In the genomic region with DNA sequence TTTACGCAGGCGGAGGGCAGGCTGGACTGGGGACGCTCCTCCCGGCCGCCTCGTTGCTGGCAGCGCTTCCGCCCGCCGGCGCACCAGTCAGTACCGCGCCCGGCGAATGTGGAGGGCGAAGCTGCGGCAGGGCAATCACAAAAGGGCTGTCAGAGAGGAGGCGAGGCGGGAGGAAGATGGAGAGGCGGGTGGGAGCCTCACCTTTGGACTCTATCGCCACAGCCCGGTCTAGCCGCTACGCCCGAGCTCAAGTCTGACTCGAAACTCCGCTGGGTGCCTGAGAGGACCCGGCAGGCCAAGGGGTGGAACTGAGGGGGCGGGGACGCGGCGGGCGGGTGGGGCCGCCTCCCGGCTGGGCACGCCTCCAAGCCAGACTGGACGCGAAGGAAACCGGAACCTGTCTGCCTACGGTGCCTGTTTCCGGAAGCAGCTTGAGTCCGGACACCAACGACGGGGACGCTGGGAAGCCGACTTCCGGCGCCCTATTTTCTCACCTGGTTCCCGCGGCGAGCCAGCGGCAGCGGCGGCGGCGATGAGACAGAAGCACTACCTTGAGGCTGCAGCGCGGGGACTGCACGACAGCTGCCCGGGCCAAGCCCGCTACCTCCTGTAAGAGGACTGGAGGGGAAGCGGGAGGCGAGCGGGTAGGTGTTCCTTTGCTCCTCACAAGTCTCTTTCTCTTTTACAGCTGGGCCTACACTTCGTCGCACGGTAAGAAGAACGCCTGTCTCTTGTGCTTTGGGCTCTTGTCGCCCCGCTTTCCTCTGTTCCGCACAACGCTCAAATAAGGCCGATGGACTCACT, we compare ENCODE assay signal across 1 cellular context.
TF ChIP-seq lines count a peak whose summit lies in the region.

A gene (plus strand): TSS at position 483 of the 804 bp plus-strand sequence.

TF ChIP-seq in HepG2, 621 proteins besides CTCF, POLR2A, EP300 and RAD21 (continued from another document and continues in another):
- TF ChIP-seq, protein P1, sequence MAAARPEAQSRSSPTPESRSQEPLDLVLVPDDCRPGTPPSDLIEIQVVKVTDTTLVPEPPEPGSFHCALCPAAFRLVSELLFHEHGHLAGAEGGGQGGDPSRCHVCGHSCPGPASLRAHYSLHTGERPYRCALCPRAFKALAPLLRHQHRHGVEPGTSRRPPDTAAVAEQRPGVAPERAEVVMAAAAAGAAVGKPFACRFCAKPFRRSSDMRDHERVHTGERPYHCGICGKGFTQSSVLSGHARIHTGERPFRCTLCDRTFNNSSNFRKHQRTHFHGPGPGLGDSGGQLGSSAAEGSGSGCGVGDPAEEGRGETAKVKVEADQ (CRISPR knock-in tag; IDR thresholded peaks at IDR 0.05; ENCODE audit: borderline replicate concordance) = no peak; the same call in 1 of the 2 replicates
- no peak for TF ChIP-seq IKZF4 (CRISPR knock-in tag; IDR thresholded peaks at IDR 0.05; ENCODE audit: borderline replicate concordance, low read depth, not compliant biosample characterization)
- TF ChIP-seq PAF1 (CRISPR knock-in tag; IDR thresholded peaks at IDR 0.05) = no peak
- no peak for TF ChIP-seq FOSL1 (CRISPR knock-in tag; IDR thresholded peaks at IDR 0.05; ENCODE audit: borderline replicate concordance)
- no peak for TF ChIP-seq ZNF615 (CRISPR knock-in tag; IDR thresholded peaks at IDR 0.05; ENCODE audit: borderline replicate concordance)
- peak; percentile 91 for TF ChIP-seq ZNF816 (CRISPR knock-in tag; IDR thresholded peaks at IDR 0.05; ENCODE audit: borderline replicate concordance)
- peak; percentile 90 for TF ChIP-seq DNMT3B (CRISPR knock-in tag; conservative IDR thresholded peaks at IDR 0.05)
- TF ChIP-seq SP5 (CRISPR knock-in tag; IDR thresholded peaks at IDR 0.05; ENCODE audit: borderline replicate concordance, low read depth) = peak; percentile 72; the same call in 1 of the 2 replicates
- TF ChIP-seq, protein P2, sequence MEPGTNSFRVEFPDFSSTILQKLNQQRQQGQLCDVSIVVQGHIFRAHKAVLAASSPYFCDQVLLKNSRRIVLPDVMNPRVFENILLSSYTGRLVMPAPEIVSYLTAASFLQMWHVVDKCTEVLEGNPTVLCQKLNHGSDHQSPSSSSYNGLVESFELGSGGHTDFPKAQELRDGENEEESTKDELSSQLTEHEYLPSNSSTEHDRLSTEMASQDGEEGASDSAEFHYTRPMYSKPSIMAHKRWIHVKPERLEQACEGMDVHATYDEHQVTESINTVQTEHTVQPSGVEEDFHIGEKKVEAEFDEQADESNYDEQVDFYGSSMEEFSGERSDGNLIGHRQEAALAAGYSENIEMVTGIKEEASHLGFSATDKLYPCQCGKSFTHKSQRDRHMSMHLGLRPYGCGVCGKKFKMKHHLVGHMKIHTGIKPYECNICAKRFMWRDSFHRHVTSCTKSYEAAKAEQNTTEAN (CRISPR knock-in tag; conservative IDR thresholded peaks at IDR 0.05) = peak; percentile 64; the same call in 1 of the 2 replicates
- TF ChIP-seq HNRNPLL (IDR thresholded peaks at IDR 0.05; ENCODE audit: low read depth, low read length, poor library complexity, severe bottlenecking) = peak; percentile 95
- TF ChIP-seq, protein P3, sequence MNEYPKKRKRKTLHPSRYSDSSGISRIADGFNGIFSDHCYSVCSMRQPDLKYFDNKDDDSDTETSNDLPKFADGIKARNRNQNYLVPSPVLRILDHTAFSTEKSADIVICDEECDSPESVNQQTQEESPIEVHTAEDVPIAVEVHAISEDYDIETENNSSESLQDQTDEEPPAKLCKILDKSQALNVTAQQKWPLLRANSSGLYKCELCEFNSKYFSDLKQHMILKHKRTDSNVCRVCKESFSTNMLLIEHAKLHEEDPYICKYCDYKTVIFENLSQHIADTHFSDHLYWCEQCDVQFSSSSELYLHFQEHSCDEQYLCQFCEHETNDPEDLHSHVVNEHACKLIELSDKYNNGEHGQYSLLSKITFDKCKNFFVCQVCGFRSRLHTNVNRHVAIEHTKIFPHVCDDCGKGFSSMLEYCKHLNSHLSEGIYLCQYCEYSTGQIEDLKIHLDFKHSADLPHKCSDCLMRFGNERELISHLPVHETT (CRISPR knock-in tag; conservative IDR thresholded peaks at IDR 0.05) = peak; percentile 83
- no peak for TF ChIP-seq GZF1 (CRISPR knock-in tag; IDR thresholded peaks at IDR 0.05)
- TF ChIP-seq ZNF207 (IDR thresholded peaks at IDR 0.05; ENCODE audit: borderline replicate concordance) = no peak
- TF ChIP-seq MAFG (CRISPR knock-in tag; IDR thresholded peaks at IDR 0.05) = no peak
- peak; percentile 90 for TF ChIP-seq ZIK1 (CRISPR knock-in tag; IDR thresholded peaks at IDR 0.05; ENCODE audit: borderline replicate concordance, low read depth)
- TF ChIP-seq ZNF839 (CRISPR knock-in tag; IDR thresholded peaks at IDR 0.05; ENCODE audit: borderline replicate concordance) = no peak
- TF ChIP-seq TAF1 (CRISPR knock-in tag; IDR thresholded peaks at IDR 0.05) = peak; percentile 90
- TF ChIP-seq ZNF224 (CRISPR knock-in tag; IDR thresholded peaks at IDR 0.05) = 0 out of 2 replicates have a peak, but pooled peaks have one; percentile 19
- no peak for TF ChIP-seq JARID2 (CRISPR knock-in tag; IDR thresholded peaks at IDR 0.05; ENCODE audit: insufficient replicate concordance)
- no peak; the same call in 1 of the 2 replicates for TF ChIP-seq NFYB (CRISPR knock-in tag; IDR thresholded peaks at IDR 0.05)
- peak; percentile 20 for TF ChIP-seq STAG1 (CRISPR knock-in tag; IDR thresholded peaks at IDR 0.05)
- TF ChIP-seq NR2F2 (IDR thresholded peaks at IDR 0.05; ENCODE audit: borderline replicate concordance, low read depth) = no peak
- peak; percentile 77 for TF ChIP-seq RBM39 (IDR thresholded peaks at IDR 0.05; ENCODE audit: low read depth, low read length, poor library complexity, severe bottlenecking)
- TF ChIP-seq, protein P4, sequence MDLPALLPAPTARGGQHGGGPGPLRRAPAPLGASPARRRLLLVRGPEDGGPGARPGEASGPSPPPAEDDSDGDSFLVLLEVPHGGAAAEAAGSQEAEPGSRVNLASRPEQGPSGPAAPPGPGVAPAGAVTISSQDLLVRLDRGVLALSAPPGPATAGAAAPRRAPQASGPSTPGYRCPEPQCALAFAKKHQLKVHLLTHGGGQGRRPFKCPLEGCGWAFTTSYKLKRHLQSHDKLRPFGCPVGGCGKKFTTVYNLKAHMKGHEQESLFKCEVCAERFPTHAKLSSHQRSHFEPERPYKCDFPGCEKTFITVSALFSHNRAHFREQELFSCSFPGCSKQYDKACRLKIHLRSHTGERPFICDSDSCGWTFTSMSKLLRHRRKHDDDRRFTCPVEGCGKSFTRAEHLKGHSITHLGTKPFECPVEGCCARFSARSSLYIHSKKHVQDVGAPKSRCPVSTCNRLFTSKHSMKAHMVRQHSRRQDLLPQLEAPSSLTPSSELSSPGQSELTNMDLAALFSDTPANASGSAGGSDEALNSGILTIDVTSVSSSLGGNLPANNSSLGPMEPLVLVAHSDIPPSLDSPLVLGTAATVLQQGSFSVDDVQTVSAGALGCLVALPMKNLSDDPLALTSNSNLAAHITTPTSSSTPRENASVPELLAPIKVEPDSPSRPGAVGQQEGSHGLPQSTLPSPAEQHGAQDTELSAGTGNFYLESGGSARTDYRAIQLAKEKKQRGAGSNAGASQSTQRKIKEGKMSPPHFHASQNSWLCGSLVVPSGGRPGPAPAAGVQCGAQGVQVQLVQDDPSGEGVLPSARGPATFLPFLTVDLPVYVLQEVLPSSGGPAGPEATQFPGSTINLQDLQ (CRISPR knock-in tag; IDR thresholded peaks at IDR 0.05) = peak; percentile 63
- peak; percentile 99 for TF ChIP-seq KMT2A (CRISPR knock-in tag; IDR thresholded peaks at IDR 0.05)
- no peak for TF ChIP-seq ZNF562 (CRISPR knock-in tag; IDR thresholded peaks at IDR 0.05; ENCODE audit: borderline replicate concordance)
- no peak for TF ChIP-seq ZEB1 (IDR thresholded peaks at IDR 0.05; ENCODE audit: insufficient replicate concordance, low read depth)
- peak; percentile 68; the same call in 1 of the 2 replicates for TF ChIP-seq SRF (IDR thresholded peaks at IDR 0.05; ENCODE audit: low read depth, low read length)
- TF ChIP-seq ZNF326 (CRISPR knock-in tag; IDR thresholded peaks at IDR 0.05; ENCODE audit: borderline replicate concordance) = no peak
- TF ChIP-seq, protein P5, sequence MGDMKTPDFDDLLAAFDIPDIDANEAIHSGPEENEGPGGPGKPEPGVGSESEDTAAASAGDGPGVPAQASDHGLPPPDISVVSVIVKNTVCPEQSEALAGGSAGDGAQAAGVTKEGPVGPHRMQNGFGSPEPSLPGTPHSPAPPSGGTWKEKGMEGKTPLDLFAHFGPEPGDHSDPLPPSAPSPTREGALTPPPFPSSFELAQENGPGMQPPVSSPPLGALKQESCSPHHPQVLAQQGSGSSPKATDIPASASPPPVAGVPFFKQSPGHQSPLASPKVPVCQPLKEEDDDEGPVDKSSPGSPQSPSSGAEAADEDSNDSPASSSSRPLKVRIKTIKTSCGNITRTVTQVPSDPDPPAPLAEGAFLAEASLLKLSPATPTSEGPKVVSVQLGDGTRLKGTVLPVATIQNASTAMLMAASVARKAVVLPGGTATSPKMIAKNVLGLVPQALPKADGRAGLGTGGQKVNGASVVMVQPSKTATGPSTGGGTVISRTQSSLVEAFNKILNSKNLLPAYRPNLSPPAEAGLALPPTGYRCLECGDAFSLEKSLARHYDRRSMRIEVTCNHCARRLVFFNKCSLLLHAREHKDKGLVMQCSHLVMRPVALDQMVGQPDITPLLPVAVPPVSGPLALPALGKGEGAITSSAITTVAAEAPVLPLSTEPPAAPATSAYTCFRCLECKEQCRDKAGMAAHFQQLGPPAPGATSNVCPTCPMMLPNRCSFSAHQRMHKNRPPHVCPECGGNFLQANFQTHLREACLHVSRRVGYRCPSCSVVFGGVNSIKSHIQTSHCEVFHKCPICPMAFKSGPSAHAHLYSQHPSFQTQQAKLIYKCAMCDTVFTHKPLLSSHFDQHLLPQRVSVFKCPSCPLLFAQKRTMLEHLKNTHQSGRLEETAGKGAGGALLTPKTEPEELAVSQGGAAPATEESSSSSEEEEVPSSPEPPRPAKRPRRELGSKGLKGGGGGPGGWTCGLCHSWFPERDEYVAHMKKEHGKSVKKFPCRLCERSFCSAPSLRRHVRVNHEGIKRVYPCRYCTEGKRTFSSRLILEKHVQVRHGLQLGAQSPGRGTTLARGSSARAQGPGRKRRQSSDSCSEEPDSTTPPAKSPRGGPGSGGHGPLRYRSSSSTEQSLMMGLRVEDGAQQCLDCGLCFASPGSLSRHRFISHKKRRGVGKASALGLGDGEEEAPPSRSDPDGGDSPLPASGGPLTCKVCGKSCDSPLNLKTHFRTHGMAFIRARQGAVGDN (CRISPR knock-in tag; IDR thresholded peaks at IDR 0.05) = peak; percentile 92
- TF ChIP-seq, protein P6, sequence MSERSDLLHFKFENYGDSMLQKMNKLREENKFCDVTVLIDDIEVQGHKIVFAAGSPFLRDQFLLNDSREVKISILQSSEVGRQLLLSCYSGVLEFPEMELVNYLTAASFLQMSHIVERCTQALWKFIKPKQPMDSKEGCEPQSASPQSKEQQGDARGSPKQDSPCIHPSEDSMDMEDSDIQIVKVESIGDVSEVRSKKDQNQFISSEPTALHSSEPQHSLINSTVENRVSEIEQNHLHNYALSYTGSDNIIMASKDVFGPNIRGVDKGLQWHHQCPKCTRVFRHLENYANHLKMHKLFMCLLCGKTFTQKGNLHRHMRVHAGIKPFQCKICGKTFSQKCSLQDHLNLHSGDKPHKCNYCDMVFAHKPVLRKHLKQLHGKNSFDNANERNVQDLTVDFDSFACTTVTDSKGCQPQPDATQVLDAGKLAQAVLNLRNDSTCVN (CRISPR knock-in tag; IDR thresholded peaks at IDR 0.05; ENCODE audit: borderline replicate concordance) = no peak; the same call in 1 of the 2 replicates
- no peak for TF ChIP-seq NFE2L2 (IDR thresholded peaks at IDR 0.05; ENCODE audit: low read length)
- TF ChIP-seq ZNF496 (CRISPR knock-in tag; IDR thresholded peaks at IDR 0.05; ENCODE audit: insufficient replicate concordance) = no peak
- TF ChIP-seq, protein P7, sequence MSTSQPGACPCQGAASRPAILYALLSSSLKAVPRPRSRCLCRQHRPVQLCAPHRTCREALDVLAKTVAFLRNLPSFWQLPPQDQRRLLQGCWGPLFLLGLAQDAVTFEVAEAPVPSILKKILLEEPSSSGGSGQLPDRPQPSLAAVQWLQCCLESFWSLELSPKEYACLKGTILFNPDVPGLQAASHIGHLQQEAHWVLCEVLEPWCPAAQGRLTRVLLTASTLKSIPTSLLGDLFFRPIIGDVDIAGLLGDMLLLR (CRISPR knock-in tag; IDR thresholded peaks at IDR 0.05) = peak; percentile 53
- no peak; the same call in 1 of the 2 replicates for TF ChIP-seq ZNF33A (CRISPR knock-in tag; IDR thresholded peaks at IDR 0.05; ENCODE audit: borderline replicate concordance)
- TF ChIP-seq, protein P8, sequence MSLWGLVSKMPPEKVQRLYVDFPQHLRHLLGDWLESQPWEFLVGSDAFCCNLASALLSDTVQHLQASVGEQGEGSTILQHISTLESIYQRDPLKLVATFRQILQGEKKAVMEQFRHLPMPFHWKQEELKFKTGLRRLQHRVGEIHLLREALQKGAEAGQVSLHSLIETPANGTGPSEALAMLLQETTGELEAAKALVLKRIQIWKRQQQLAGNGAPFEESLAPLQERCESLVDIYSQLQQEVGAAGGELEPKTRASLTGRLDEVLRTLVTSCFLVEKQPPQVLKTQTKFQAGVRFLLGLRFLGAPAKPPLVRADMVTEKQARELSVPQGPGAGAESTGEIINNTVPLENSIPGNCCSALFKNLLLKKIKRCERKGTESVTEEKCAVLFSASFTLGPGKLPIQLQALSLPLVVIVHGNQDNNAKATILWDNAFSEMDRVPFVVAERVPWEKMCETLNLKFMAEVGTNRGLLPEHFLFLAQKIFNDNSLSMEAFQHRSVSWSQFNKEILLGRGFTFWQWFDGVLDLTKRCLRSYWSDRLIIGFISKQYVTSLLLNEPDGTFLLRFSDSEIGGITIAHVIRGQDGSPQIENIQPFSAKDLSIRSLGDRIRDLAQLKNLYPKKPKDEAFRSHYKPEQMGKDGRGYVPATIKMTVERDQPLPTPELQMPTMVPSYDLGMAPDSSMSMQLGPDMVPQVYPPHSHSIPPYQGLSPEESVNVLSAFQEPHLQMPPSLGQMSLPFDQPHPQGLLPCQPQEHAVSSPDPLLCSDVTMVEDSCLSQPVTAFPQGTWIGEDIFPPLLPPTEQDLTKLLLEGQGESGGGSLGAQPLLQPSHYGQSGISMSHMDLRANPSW (CRISPR knock-in tag; IDR thresholded peaks at IDR 0.05; ENCODE audit: borderline replicate concordance) = no peak
- TF ChIP-seq GPN1 (CRISPR knock-in tag; IDR thresholded peaks at IDR 0.05; ENCODE audit: borderline replicate concordance) = no peak
- TF ChIP-seq, protein P9, sequence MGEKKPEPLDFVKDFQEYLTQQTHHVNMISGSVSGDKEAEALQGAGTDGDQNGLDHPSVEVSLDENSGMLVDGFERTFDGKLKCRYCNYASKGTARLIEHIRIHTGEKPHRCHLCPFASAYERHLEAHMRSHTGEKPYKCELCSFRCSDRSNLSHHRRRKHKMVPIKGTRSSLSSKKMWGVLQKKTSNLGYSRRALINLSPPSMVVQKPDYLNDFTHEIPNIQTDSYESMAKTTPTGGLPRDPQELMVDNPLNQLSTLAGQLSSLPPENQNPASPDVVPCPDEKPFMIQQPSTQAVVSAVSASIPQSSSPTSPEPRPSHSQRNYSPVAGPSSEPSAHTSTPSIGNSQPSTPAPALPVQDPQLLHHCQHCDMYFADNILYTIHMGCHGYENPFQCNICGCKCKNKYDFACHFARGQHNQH (CRISPR knock-in tag; IDR thresholded peaks at IDR 0.05) = peak; percentile 79
- TF ChIP-seq ZNF737 (CRISPR knock-in tag; IDR thresholded peaks at IDR 0.05; ENCODE audit: borderline replicate concordance) = no peak
- TF ChIP-seq ZNF841 (CRISPR knock-in tag; IDR thresholded peaks at IDR 0.05; ENCODE audit: borderline replicate concordance) = no peak
- peak; percentile 83 for TF ChIP-seq YY1 (IDR thresholded peaks at IDR 0.05; ENCODE audit: insufficient read depth, insufficient replicate concordance, low read depth, low read length)
- TF ChIP-seq GABPA (IDR thresholded peaks at IDR 0.05; ENCODE audit: low read depth, low read length) = peak; percentile 97
- TF ChIP-seq GABPA (CRISPR knock-in tag; IDR thresholded peaks at IDR 0.05; ENCODE audit: low read depth) = peak; percentile 98
